1 cellular context compared by ENCODE assay signal in genomic region chr16:79864032-79864780, GRCh38.
TF ChIP-seq lines count a peak whose summit lies in the region.

No MANE protein-coding gene starts in this region.

TF ChIP-seq in K562, 482 proteins besides CTCF, POLR2A, EP300 and RAD21 (continued from another document and continues in another):
- TF ChIP-seq, protein P1, sequence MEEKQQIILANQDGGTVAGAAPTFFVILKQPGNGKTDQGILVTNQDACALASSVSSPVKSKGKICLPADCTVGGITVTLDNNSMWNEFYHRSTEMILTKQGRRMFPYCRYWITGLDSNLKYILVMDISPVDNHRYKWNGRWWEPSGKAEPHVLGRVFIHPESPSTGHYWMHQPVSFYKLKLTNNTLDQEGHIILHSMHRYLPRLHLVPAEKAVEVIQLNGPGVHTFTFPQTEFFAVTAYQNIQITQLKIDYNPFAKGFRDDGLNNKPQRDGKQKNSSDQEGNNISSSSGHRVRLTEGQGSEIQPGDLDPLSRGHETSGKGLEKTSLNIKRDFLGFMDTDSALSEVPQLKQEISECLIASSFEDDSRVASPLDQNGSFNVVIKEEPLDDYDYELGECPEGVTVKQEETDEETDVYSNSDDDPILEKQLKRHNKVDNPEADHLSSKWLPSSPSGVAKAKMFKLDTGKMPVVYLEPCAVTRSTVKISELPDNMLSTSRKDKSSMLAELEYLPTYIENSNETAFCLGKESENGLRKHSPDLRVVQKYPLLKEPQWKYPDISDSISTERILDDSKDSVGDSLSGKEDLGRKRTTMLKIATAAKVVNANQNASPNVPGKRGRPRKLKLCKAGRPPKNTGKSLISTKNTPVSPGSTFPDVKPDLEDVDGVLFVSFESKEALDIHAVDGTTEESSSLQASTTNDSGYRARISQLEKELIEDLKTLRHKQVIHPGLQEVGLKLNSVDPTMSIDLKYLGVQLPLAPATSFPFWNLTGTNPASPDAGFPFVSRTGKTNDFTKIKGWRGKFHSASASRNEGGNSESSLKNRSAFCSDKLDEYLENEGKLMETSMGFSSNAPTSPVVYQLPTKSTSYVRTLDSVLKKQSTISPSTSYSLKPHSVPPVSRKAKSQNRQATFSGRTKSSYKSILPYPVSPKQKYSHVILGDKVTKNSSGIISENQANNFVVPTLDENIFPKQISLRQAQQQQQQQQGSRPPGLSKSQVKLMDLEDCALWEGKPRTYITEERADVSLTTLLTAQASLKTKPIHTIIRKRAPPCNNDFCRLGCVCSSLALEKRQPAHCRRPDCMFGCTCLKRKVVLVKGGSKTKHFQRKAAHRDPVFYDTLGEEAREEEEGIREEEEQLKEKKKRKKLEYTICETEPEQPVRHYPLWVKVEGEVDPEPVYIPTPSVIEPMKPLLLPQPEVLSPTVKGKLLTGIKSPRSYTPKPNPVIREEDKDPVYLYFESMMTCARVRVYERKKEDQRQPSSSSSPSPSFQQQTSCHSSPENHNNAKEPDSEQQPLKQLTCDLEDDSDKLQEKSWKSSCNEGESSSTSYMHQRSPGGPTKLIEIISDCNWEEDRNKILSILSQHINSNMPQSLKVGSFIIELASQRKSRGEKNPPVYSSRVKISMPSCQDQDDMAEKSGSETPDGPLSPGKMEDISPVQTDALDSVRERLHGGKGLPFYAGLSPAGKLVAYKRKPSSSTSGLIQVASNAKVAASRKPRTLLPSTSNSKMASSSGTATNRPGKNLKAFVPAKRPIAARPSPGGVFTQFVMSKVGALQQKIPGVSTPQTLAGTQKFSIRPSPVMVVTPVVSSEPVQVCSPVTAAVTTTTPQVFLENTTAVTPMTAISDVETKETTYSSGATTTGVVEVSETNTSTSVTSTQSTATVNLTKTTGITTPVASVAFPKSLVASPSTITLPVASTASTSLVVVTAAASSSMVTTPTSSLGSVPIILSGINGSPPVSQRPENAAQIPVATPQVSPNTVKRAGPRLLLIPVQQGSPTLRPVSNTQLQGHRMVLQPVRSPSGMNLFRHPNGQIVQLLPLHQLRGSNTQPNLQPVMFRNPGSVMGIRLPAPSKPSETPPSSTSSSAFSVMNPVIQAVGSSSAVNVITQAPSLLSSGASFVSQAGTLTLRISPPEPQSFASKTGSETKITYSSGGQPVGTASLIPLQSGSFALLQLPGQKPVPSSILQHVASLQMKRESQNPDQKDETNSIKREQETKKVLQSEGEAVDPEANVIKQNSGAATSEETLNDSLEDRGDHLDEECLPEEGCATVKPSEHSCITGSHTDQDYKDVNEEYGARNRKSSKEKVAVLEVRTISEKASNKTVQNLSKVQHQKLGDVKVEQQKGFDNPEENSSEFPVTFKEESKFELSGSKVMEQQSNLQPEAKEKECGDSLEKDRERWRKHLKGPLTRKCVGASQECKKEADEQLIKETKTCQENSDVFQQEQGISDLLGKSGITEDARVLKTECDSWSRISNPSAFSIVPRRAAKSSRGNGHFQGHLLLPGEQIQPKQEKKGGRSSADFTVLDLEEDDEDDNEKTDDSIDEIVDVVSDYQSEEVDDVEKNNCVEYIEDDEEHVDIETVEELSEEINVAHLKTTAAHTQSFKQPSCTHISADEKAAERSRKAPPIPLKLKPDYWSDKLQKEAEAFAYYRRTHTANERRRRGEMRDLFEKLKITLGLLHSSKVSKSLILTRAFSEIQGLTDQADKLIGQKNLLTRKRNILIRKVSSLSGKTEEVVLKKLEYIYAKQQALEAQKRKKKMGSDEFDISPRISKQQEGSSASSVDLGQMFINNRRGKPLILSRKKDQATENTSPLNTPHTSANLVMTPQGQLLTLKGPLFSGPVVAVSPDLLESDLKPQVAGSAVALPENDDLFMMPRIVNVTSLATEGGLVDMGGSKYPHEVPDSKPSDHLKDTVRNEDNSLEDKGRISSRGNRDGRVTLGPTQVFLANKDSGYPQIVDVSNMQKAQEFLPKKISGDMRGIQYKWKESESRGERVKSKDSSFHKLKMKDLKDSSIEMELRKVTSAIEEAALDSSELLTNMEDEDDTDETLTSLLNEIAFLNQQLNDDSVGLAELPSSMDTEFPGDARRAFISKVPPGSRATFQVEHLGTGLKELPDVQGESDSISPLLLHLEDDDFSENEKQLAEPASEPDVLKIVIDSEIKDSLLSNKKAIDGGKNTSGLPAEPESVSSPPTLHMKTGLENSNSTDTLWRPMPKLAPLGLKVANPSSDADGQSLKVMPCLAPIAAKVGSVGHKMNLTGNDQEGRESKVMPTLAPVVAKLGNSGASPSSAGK (IDR thresholded peaks at IDR 0.05), result no peak
- TF ChIP-seq NUFIP1 (IDR thresholded peaks at IDR 0.05; ENCODE audit: partially characterized antibody) (peak; percentile 5), SPI1 (IDR thresholded peaks at IDR 0.05; ENCODE audit: borderline replicate concordance, low read depth, low read length) (no peak), ZNF316 (IDR thresholded peaks at IDR 0.05) (no peak), TFE3 (CRISPR knock-in tag; IDR thresholded peaks at IDR 0.05) (no peak), CBX8 (IDR thresholded peaks at IDR 0.05; ENCODE audit: borderline replicate concordance, extremely low read depth, low read depth, low read length, poor library complexity, severe bottlenecking) (no peak), WHSC1 (IDR thresholded peaks at IDR 0.05; ENCODE audit: low read length) (no peak), FOSL1 (tag; conservative IDR thresholded peaks at IDR 0.05) (peak; percentile 53), YBX1 (IDR thresholded peaks at IDR 0.05) (no peak), MBD2 (IDR thresholded peaks at IDR 0.05; ENCODE audit: borderline replicate concordance, low read depth) (no peak), KDM5B (IDR thresholded peaks at IDR 0.05; ENCODE audit: insufficient replicate concordance, low read depth, low read length) (no peak), KLF16 (IDR thresholded peaks at IDR 0.05) (no peak), HNRNPUL1 (IDR thresholded peaks at IDR 0.05; ENCODE audit: low read length) (no peak), FOXA3 (CRISPR knock-in tag; conservative IDR thresholded peaks at IDR 0.05 in 1 of 2, IDR thresholded peaks at IDR 0.05 in 1 of 2) (peak in 1 of 2 experiments; percentile 10; a peak in 1 of 4 replicates), SIX5 (IDR thresholded peaks at IDR 0.05; ENCODE audit: borderline replicate concordance in 1 of 2, insufficient read depth in 1 of 2, low read depth in 1 of 2, low read length in 2 of 2) (no peak), ZNF239 (CRISPR knock-in tag; IDR thresholded peaks at IDR 0.05) (no peak), RHOXF2B (CRISPR knock-in tag; conservative IDR thresholded peaks at IDR 0.05) (no peak), CBFA2T2 (conservative IDR thresholded peaks at IDR 0.05) (no peak), ZNF143 (CRISPR knock-in tag; IDR thresholded peaks at IDR 0.05) (no peak)
- TF ChIP-seq, protein P2, sequence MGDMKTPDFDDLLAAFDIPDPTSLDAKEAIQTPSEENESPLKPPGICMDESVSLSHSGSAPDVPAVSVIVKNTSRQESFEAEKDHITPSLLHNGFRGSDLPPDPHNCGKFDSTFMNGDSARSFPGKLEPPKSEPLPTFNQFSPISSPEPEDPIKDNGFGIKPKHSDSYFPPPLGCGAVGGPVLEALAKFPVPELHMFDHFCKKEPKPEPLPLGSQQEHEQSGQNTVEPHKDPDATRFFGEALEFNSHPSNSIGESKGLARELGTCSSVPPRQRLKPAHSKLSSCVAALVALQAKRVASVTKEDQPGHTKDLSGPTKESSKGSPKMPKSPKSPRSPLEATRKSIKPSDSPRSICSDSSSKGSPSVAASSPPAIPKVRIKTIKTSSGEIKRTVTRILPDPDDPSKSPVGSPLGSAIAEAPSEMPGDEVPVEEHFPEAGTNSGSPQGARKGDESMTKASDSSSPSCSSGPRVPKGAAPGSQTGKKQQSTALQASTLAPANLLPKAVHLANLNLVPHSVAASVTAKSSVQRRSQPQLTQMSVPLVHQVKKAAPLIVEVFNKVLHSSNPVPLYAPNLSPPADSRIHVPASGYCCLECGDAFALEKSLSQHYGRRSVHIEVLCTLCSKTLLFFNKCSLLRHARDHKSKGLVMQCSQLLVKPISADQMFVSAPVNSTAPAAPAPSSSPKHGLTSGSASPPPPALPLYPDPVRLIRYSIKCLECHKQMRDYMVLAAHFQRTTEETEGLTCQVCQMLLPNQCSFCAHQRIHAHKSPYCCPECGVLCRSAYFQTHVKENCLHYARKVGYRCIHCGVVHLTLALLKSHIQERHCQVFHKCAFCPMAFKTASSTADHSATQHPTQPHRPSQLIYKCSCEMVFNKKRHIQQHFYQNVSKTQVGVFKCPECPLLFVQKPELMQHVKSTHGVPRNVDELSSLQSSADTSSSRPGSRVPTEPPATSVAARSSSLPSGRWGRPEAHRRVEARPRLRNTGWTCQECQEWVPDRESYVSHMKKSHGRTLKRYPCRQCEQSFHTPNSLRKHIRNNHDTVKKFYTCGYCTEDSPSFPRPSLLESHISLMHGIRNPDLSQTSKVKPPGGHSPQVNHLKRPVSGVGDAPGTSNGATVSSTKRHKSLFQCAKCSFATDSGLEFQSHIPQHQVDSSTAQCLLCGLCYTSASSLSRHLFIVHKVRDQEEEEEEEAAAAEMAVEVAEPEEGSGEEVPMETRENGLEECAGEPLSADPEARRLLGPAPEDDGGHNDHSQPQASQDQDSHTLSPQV (IDR thresholded peaks at IDR 0.05), result peak; percentile 28; the same call in 1 of the 2 replicates
- TF ChIP-seq, protein P3, sequence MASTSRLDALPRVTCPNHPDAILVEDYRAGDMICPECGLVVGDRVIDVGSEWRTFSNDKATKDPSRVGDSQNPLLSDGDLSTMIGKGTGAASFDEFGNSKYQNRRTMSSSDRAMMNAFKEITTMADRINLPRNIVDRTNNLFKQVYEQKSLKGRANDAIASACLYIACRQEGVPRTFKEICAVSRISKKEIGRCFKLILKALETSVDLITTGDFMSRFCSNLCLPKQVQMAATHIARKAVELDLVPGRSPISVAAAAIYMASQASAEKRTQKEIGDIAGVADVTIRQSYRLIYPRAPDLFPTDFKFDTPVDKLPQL (IDR thresholded peaks at IDR 0.05; ENCODE audit: extremely low read depth, insufficient read length), result no peak
- TF ChIP-seq, protein P4, sequence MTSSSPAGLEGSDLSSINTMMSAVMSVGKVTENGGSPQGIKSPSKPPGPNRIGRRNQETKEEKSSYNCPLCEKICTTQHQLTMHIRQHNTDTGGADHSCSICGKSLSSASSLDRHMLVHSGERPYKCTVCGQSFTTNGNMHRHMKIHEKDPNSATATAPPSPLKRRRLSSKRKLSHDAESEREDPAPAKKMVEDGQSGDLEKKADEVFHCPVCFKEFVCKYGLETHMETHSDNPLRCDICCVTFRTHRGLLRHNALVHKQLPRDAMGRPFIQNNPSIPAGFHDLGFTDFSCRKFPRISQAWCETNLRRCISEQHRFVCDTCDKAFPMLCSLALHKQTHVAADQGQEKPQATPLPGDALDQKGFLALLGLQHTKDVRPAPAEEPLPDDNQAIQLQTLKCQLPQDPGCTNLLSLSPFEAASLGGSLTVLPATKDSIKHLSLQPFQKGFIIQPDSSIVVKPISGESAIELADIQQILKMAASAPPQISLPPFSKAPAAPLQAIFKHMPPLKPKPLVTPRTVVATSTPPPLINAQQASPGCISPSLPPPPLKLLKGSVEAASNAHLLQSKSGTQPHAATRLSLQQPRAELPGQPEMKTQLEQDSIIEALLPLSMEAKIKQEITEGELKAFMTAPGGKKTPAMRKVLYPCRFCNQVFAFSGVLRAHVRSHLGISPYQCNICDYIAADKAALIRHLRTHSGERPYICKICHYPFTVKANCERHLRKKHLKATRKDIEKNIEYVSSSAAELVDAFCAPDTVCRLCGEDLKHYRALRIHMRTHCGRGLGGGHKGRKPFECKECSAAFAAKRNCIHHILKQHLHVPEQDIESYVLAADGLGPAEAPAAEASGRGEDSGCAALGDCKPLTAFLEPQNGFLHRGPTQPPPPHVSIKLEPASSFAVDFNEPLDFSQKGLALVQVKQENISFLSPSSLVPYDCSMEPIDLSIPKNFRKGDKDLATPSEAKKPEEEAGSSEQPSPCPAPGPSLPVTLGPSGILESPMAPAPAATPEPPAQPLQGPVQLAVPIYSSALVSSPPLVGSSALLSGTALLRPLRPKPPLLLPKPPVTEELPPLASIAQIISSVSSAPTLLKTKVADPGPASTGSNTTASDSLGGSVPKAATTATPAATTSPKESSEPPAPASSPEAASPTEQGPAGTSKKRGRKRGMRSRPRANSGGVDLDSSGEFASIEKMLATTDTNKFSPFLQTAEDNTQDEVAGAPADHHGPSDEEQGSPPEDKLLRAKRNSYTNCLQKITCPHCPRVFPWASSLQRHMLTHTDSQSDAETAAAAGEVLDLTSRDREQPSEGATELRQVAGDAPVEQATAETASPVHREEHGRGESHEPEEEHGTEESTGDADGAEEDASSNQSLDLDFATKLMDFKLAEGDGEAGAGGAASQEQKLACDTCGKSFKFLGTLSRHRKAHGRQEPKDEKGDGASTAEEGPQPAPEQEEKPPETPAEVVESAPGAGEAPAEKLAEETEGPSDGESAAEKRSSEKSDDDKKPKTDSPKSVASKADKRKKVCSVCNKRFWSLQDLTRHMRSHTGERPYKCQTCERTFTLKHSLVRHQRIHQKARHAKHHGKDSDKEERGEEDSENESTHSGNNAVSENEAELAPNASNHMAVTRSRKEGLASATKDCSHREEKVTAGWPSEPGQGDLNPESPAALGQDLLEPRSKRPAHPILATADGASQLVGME (CRISPR knock-in tag; IDR thresholded peaks at IDR 0.05), result no peak
- TF ChIP-seq, protein P5, sequence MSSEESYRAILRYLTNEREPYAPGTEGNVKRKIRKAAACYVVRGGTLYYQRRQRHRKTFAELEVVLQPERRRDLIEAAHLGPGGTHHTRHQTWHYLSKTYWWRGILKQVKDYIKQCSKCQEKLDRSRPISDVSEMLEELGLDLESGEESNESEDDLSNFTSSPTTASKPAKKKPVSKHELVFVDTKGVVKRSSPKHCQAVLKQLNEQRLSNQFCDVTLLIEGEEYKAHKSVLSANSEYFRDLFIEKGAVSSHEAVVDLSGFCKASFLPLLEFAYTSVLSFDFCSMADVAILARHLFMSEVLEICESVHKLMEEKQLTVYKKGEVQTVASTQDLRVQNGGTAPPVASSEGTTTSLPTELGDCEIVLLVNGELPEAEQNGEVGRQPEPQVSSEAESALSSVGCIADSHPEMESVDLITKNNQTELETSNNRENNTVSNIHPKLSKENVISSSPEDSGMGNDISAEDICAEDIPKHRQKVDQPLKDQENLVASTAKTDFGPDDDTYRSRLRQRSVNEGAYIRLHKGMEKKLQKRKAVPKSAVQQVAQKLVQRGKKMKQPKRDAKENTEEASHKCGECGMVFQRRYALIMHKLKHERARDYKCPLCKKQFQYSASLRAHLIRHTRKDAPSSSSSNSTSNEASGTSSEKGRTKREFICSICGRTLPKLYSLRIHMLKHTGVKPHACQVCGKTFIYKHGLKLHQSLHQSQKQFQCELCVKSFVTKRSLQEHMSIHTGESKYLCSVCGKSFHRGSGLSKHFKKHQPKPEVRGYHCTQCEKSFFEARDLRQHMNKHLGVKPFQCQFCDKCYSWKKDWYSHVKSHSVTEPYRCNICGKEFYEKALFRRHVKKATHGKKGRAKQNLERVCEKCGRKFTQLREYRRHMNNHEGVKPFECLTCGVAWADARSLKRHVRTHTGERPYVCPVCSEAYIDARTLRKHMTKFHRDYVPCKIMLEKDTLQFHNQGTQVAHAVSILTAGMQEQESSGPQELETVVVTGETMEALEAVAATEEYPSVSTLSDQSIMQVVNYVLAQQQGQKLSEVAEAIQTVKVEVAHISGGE (CRISPR knock-in tag; IDR thresholded peaks at IDR 0.05), result peak in 1 of 3 experiments; percentile 49; a peak in 2 of 6 replicates
